Comparison of ENCODE assay signal across 8 cellular contexts in the genomic region with DNA sequence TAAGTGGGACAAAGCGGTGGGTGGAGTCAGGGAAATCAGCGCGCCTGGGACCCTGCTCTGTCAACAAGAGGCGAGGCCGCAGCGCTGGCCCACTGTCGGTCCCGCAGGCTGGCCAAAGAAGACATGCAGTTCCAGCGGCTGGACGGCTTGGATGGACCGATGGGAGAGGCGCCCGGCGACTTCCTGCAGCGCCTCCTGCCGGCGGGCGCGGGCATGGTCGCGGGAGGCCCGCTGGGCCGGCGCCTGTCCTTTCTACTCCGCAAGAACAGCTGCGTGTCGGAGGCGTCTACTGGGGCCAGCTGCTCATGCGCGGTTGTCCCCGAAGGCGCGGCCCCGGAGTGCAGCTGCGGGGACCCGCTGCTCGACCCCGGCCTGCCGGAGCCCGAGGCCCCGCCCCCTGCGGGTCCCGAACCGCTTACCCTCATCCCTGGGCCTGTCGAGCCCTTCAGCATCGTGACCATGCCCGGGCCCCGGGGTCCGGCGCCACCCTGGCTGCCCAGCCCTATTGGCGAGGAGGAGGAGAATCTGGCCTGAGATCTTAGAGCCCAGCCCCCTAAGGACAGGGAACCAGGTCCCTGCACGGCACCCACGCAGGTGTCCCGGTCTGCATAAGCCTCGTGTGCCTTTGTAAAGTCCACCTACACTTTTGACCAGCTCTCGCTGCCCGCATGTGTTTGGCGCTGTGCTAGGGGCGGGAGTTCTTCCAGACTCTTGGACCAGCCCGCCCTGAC. TPM values are rescaled to one million over a fixed set of nuclear protein-coding genes. Genes with fewer than 3 reads are reported as not detected.
DNase-seq lines count a peak whose midpoint lies in the region; ATAC-seq and TF ChIP-seq lines count a peak whose summit lies in the region.

No MANE protein-coding gene starts in this region.

- no peaks in the 10 kb centered on the region for H3K36me3 Mint-ChIP-seq in activated T-helper 1 cell treated with anti-CD3 and anti-CD28 coated beads, Interleukin-12 subunit alpha, Interleukin-12 subunit beta, Interleukin-2, Interleukin-4 antibody, amounts not matched to agents 30 ng/mL and 10 ng/mL and 1 ng/mL, durations not matched to agents 14 hours and 24 hours and 36 hours (ENCODE audit: low read depth)
- H3K36me3 Mint-ChIP-seq in naive thymus-derived CD8-positive, alpha-beta T cell: no peaks in the 10 kb centered on the region

- H3K9me2 ChIP-seq in PC-3 (replicated peaks; ENCODE audit: low read length): no peaks in the 10 kb centered on the region

- H4K20me1 ChIP-seq in PC-3 (ENCODE audit: low read length): no peaks in the 10 kb centered on the region

- H3F3A ChIP-seq in PC-3 (ENCODE audit: low read length, unreplicated experiment): no peaks in the 10 kb centered on the region

- H3K27me3 Mint-ChIP-seq in activated T-helper 1 cell treated with anti-CD3 and anti-CD28 coated beads, Interleukin-12 subunit alpha, Interleukin-12 subunit beta, Interleukin-2, Interleukin-4 antibody, amounts not matched to agents 30 ng/mL and 10 ng/mL and 1 ng/mL, durations not matched to agents 14 hours and 24 hours and 36 hours (ENCODE audit: insufficient read depth): peaks cover 8% of the 10 kb centered on the region
- H3K27me3 Mint-ChIP-seq in naive thymus-derived CD8-positive, alpha-beta T cell: peaks cover 0 to 34% (median 17%) of the 10 kb centered on the region in 5 donors

- DNase-seq in CD1c-positive myeloid dendritic cell (ENCODE audit: extremely low spot score) (peak; percentile 85), HT1080 (ENCODE audit: low read depth) (peak; percentile 75), PC-3 (peak; percentile 90), fibroblast of mammary gland (ENCODE audit: low read depth) (peak; percentile 68), suprapubic skin (ENCODE audit: low spot score in 2 of 2) (peak in 1 of 2 donors; percentile 83)
- peak; percentile 68 for DNase-seq in activated T-helper 1 cell treated with anti-CD3 and anti-CD28 coated beads, Interleukin-12 subunit alpha, Interleukin-12 subunit beta, Interleukin-2, Interleukin-4 antibody, amounts not matched to agents 30 ng/mL and 10 ng/mL and 1 ng/mL, durations not matched to agents 14 hours and 24 hours and 36 hours (ENCODE audit: low spot score)
- peak in 9 of 10 donors; percentile 32 to 70 (median 62) for DNase-seq in naive thymus-derived CD8-positive, alpha-beta T cell

- intact Hi-C loops in PC-3 (cut with micrococcal nuclease): loop anchor here (1.0 kb wide), 1 partner anchor 40 kb away; no protein-coding TSS in a partner anchor
- intact Hi-C loops in activated T-helper 1 cell treated with anti-CD3 and anti-CD28 coated beads, Interleukin-12 subunit alpha, Interleukin-12 subunit beta, Interleukin-2, Interleukin-4 antibody, amounts not matched to agents 30 ng/mL and 10 ng/mL and 1 ng/mL, durations not matched to agents 14 hours and 24 hours and 36 hours (cut with micrococcal nuclease): loop anchor here (1.0 kb wide), 3 partner anchors 24 to 193 kb away; no protein-coding TSS in a partner anchor

- H3K4me1 Mint-ChIP-seq in activated T-helper 1 cell treated with anti-CD3 and anti-CD28 coated beads, Interleukin-12 subunit alpha, Interleukin-12 subunit beta, Interleukin-2, Interleukin-4 antibody, amounts not matched to agents 30 ng/mL and 10 ng/mL and 1 ng/mL, durations not matched to agents 14 hours and 24 hours and 36 hours (ENCODE audit: low read depth): peaks cover 5% of the 10 kb centered on the region
- H3K4me1 Mint-ChIP-seq in naive thymus-derived CD8-positive, alpha-beta T cell: peaks cover 0 to 11% (median 6%) of the 10 kb centered on the region in 4 donors

- POLR2A ChIA-PET in PC-3 (lab: Charles Lee; ENCODE audit: unreplicated experiment): interaction anchor here (0.6 kb wide), 1 partner anchor 9 kb away, joined by 6 read pairs; no protein-coding TSS in a partner anchor
- POLR2A ChIA-PET in naive thymus-derived CD8-positive, alpha-beta T cell (lab: Charles Lee): interaction anchor here (0.5 to 0.7 kb wide), 3 partner anchors 14 to 37 kb away, joined by 3 to 5 read pairs (median 3); no protein-coding TSS in a partner anchor

- no peak overlapping the region for H3K27ac Mint-ChIP-seq in activated T-helper 1 cell treated with anti-CD3 and anti-CD28 coated beads, Interleukin-12 subunit alpha, Interleukin-12 subunit beta, Interleukin-2, Interleukin-4 antibody, amounts not matched to agents 30 ng/mL and 10 ng/mL and 1 ng/mL, durations not matched to agents 14 hours and 24 hours and 36 hours
- no peak overlapping the region for H3K27ac Mint-ChIP-seq in naive thymus-derived CD8-positive, alpha-beta T cell

- peak overlapping the region; percentile 53 for H3K4me3 ChIP-seq in PC-3 (ENCODE audit: low read length)
- peak overlapping the region; percentile 30 for H3K4me3 ChIP-seq in fibroblast of mammary gland (ENCODE audit: control insufficient read depth, low read depth, low read length)
- H3K4me3 ChIP-seq in suprapubic skin: peak overlapping the region; percentile 45

- WGBS in suprapubic skin: 10% methylated on average over 36 of the region's 60 CpGs

- H3K36me3 ChIP-seq in PC-3 (ENCODE audit: low read depth, low read length): no peaks in the 10 kb centered on the region
- H3K36me3 ChIP-seq in suprapubic skin: peaks cover 3% of the 10 kb centered on the region

- H3K27me3 ChIP-seq in PC-3 (ENCODE audit: low read length) (no peaks in the 10 kb centered on the region), suprapubic skin (no peaks in the 10 kb centered on the region)

- CTCF ChIA-PET in PC-3 (lab: Charles Lee): interaction anchor here (0.6 to 1.4 kb wide), 11 partner anchors 9 to 115 kb away, joined by 3 to 11 read pairs (median 5); partner anchors contain the start of gene JUNB

- H3K9me3 Mint-ChIP-seq in activated T-helper 1 cell treated with anti-CD3 and anti-CD28 coated beads, Interleukin-12 subunit alpha, Interleukin-12 subunit beta, Interleukin-2, Interleukin-4 antibody, amounts not matched to agents 30 ng/mL and 10 ng/mL and 1 ng/mL, durations not matched to agents 14 hours and 24 hours and 36 hours: no peaks in the 10 kb centered on the region
- H3K9me3 Mint-ChIP-seq in naive thymus-derived CD8-positive, alpha-beta T cell: no peaks in the 10 kb centered on the region

- TF ChIP-seq POLR2A in suprapubic skin (IDR thresholded peaks at IDR 0.05): no peak

- no peaks in the 10 kb centered on the region for H3K79me2 ChIP-seq in PC-3 (ENCODE audit: low read length)

- peak overlapping the region; percentile 53 for H3K4me3 Mint-ChIP-seq in activated T-helper 1 cell treated with anti-CD3 and anti-CD28 coated beads, Interleukin-12 subunit alpha, Interleukin-12 subunit beta, Interleukin-2, Interleukin-4 antibody, amounts not matched to agents 30 ng/mL and 10 ng/mL and 1 ng/mL, durations not matched to agents 14 hours and 24 hours and 36 hours
- peak overlapping the region in 8 of 10 donors; percentile 14 to 57 (median 34) for H3K4me3 Mint-ChIP-seq in naive thymus-derived CD8-positive, alpha-beta T cell

- peak; percentile 97 for TF ChIP-seq CTCF in PC-3 (conservative IDR thresholded peaks at IDR 0.05; ENCODE audit: low read depth, low read length)
- TF ChIP-seq CTCF in fibroblast of mammary gland (conservative IDR thresholded peaks at IDR 0.05; ENCODE audit: control insufficient read depth, insufficient read depth, low read depth, low read length): peak; percentile 48
- peak; percentile 63 to 97 for TF ChIP-seq CTCF in suprapubic skin (IDR thresholded peaks at IDR 0.05)

- peak; percentile 87 for ATAC-seq in PC-3
- ATAC-seq in naive thymus-derived CD8-positive, alpha-beta T cell: peak; percentile 81 to 82
- ATAC-seq in GM19397 (IDR thresholded peaks at IDR 0.05; ENCODE audit: unreplicated experiment): no peak

- H3K27ac ChIP-seq in PC-3 (ENCODE audit: low read length): no peak overlapping the region
- H3K27ac ChIP-seq in suprapubic skin: peak overlapping the region; percentile 14

- H3K4me1 ChIP-seq in PC-3 (ENCODE audit: insufficient read depth, low read length) (no peaks in the 10 kb centered on the region), suprapubic skin (peaks cover 12% of the 10 kb centered on the region)

- H3K9ac ChIP-seq in PC-3 (ENCODE audit: low read length): no peak overlapping the region

- no peak for TF ChIP-seq EP300 in suprapubic skin (IDR thresholded peaks at IDR 0.05)

- peak overlapping the region; percentile 78 for H3K4me2 ChIP-seq in PC-3 (ENCODE audit: low read length)

- H2AFZ ChIP-seq in PC-3 (ENCODE audit: low read length): peak overlapping the region; percentile 76

- no TSS peak for BruUV-seq in PC-3 (replicated peaks; lab: Mats Ljungman, UMichigan)

- H3K9me3 ChIP-seq in PC-3 (ENCODE audit: low read length): no peaks in the 10 kb centered on the region
- H3K9me3 ChIP-seq in suprapubic skin: no peaks in the 10 kb centered on the region

RNA-seq across cellular contexts. Expression of gene BEST2, which starts 6.1 kb away (rescaled TPM):
- total RNA-seq in HT1080 (2014; rRNA removed; shearing (Covaris generic)): not detected in 2 replicates
- not detected in 2 replicates for polyA plus RNA-seq in HT1080 (2015; cell fraction: cytosol; rRNA removed)
- not detected in 2 replicates for polyA plus RNA-seq in HT1080 (2015; cell fraction: nucleus; rRNA removed)
- total RNA-seq in PC-3 (2014; rRNA removed) (0.07 TPM in 1 of 2 replicates, not detected in the other), suprapubic skin (10 to 100 TPM; 18.2 to 62.0 (median 46.8) TPM)
- 0.12 TPM in 1 of 2 replicates, not detected in the other for total RNA-seq in activated T-helper 1 cell treated with anti-CD3 and anti-CD28 coated beads, Interleukin-12 subunit alpha, Interleukin-12 subunit beta, Interleukin-2, Interleukin-4 antibody, amounts not matched to agents 30 ng/mL and 10 ng/mL and 1 ng/mL, durations not matched to agents 14 hours and 24 hours and 36 hours
- not detected for total RNA-seq in naive thymus-derived CD8-positive, alpha-beta T cell
- polyA plus RNA-seq in naive thymus-derived CD8-positive, alpha-beta T cell: not detected

RNA-seq across cellular contexts. Expression of gene HOOK2, which starts 17.6 kb away (rescaled TPM):
- total RNA-seq in HT1080 (2014; rRNA removed; shearing (Covaris generic)): 4.7 and 6.9 TPM in 2 replicates
- 3.0 and 4.1 TPM in 2 replicates for polyA plus RNA-seq in HT1080 (2015; cell fraction: cytosol; rRNA removed)
- polyA plus RNA-seq in HT1080 (2015; cell fraction: nucleus; rRNA removed): 19.2 and 34.5 TPM in 2 replicates
- total RNA-seq in PC-3 (2014; rRNA removed): 95.2 and 95.7 TPM in 2 replicates
- 13.3 and 15.7 TPM in 2 replicates for total RNA-seq in activated T-helper 1 cell treated with anti-CD3 and anti-CD28 coated beads, Interleukin-12 subunit alpha, Interleukin-12 subunit beta, Interleukin-2, Interleukin-4 antibody, amounts not matched to agents 30 ng/mL and 10 ng/mL and 1 ng/mL, durations not matched to agents 14 hours and 24 hours and 36 hours
- 10 to 100 TPM; 25.2 to 27.0 TPM for total RNA-seq in naive thymus-derived CD8-positive, alpha-beta T cell
- polyA plus RNA-seq in naive thymus-derived CD8-positive, alpha-beta T cell: 1 to 10 TPM; 3.0 to 4.3 (median 3.2) TPM
- total RNA-seq in suprapubic skin: 100 to 1,000 TPM in 2 of 4 donors, 10 to 100 TPM in 2; 55.1 to 227 (median 83.6) TPM

RNA-seq across cellular contexts. Expression of gene GET3, which starts 20.4 kb away (rescaled TPM):
- 138 and 140 TPM in 2 replicates for total RNA-seq in HT1080 (2014; rRNA removed; shearing (Covaris generic))
- 97.2 and 111 TPM in 2 replicates for polyA plus RNA-seq in HT1080 (2015; cell fraction: cytosol; rRNA removed)
- polyA plus RNA-seq in HT1080 (2015; cell fraction: nucleus; rRNA removed): 64.6 and 73.6 TPM in 2 replicates
- total RNA-seq in PC-3 (2014; rRNA removed): 251 and 264 TPM in 2 replicates
- 68.0 and 70.9 TPM in 2 replicates for total RNA-seq in activated T-helper 1 cell treated with anti-CD3 and anti-CD28 coated beads, Interleukin-12 subunit alpha, Interleukin-12 subunit beta, Interleukin-2, Interleukin-4 antibody, amounts not matched to agents 30 ng/mL and 10 ng/mL and 1 ng/mL, durations not matched to agents 14 hours and 24 hours and 36 hours
- total RNA-seq in naive thymus-derived CD8-positive, alpha-beta T cell: 10 to 100 TPM; 26.7 to 30.9 TPM
- polyA plus RNA-seq in naive thymus-derived CD8-positive, alpha-beta T cell: 10 to 100 TPM; 46.8 to 72.3 (median 55.7) TPM
- 10 to 100 TPM; 26.2 to 63.6 (median 56.9) TPM for total RNA-seq in suprapubic skin

RNA-seq across cellular contexts. Expression of gene TRIR, which starts 23.2 kb away (rescaled TPM):
- total RNA-seq in HT1080 (2014; rRNA removed; shearing (Covaris generic)): 290 and 342 TPM in 2 replicates
- polyA plus RNA-seq in HT1080 (2015; cell fraction: cytosol; rRNA removed): 261 and 278 TPM in 2 replicates
- polyA plus RNA-seq in HT1080 (2015; cell fraction: nucleus; rRNA removed): 133 and 139 TPM in 2 replicates
- total RNA-seq in PC-3 (2014; rRNA removed) (497 and 841 TPM in 2 replicates), suprapubic skin (100 to 1,000 TPM; 164 to 228 (median 210) TPM)
- total RNA-seq in activated T-helper 1 cell treated with anti-CD3 and anti-CD28 coated beads, Interleukin-12 subunit alpha, Interleukin-12 subunit beta, Interleukin-2, Interleukin-4 antibody, amounts not matched to agents 30 ng/mL and 10 ng/mL and 1 ng/mL, durations not matched to agents 14 hours and 24 hours and 36 hours: 231 and 239 TPM in 2 replicates
- 100 to 1,000 TPM; 197 to 220 TPM for total RNA-seq in naive thymus-derived CD8-positive, alpha-beta T cell
- 100 to 1,000 TPM; 181 to 206 (median 205) TPM for polyA plus RNA-seq in naive thymus-derived CD8-positive, alpha-beta T cell

RNA-seq across cellular contexts. Expression of gene JUNB, which starts 33.6 kb away (rescaled TPM):
- 33.9 and 38.1 TPM in 2 replicates for total RNA-seq in HT1080 (2014; rRNA removed; shearing (Covaris generic))
- 39.8 and 41.9 TPM in 2 replicates for polyA plus RNA-seq in HT1080 (2015; cell fraction: cytosol; rRNA removed)
- 59.5 and 65.1 TPM in 2 replicates for polyA plus RNA-seq in HT1080 (2015; cell fraction: nucleus; rRNA removed)
- 343 and 391 TPM in 2 replicates for total RNA-seq in PC-3 (2014; rRNA removed)
- 311 and 312 TPM in 2 replicates for total RNA-seq in activated T-helper 1 cell treated with anti-CD3 and anti-CD28 coated beads, Interleukin-12 subunit alpha, Interleukin-12 subunit beta, Interleukin-2, Interleukin-4 antibody, amounts not matched to agents 30 ng/mL and 10 ng/mL and 1 ng/mL, durations not matched to agents 14 hours and 24 hours and 36 hours
- total RNA-seq in naive thymus-derived CD8-positive, alpha-beta T cell: 100 to 1,000 TPM in 1 of 2 experiments, 10 to 100 TPM in 1; 99.1 to 103 TPM
- polyA plus RNA-seq in naive thymus-derived CD8-positive, alpha-beta T cell: 1,000 to 10,000 TPM in 2 of 3 donors, 100 to 1,000 TPM in 1; 845 to 1,468 (median 1,203) TPM
- 1,000 to 10,000 TPM in 3 of 4 donors, 100 to 1,000 TPM in 1; 687 to 2,027 (median 1,088) TPM for total RNA-seq in suprapubic skin

Comparison
In these comparisons a context has a peak if more than half of its experiments do, and no peak if none do; other contexts are left out.
1. RNA of gene BEST2, which starts 6.1 kb away (total RNA-seq): 18.2 to 62.0 TPM in suprapubic skin; 0.07 TPM in PC-3, not detected in naive thymus-derived CD8-positive, alpha-beta T cell, not detected in HT1080 and 0.12 TPM in activated T-helper 1 cell treated with anti-CD3 and anti-CD28 coated beads, Interleukin-12 subunit alpha, Interleukin-12 subunit beta, Interleukin-2, Interleukin-4 antibody, amounts not matched to agents 30 ng/mL and 10 ng/mL and 1 ng/mL, durations not matched to agents 14 hours and 24 hours and 36 hours; every median in the first group is over 10 times any median in the second.
2. Peak in every context shown above with its lines, with median percentiles within 50 percentile points of each other: H3K4me3 ChIP-seq and CTCF ChIP-seq.